8 cellular contexts compared by ENCODE assay signal in genomic region chr3:46979958-46980497, GRCh38. TPM values are rescaled to one million over a fixed set of nuclear protein-coding genes. Genes with fewer than 3 reads are reported as not detected.
A peak's percentile ranks its signal among the peaks of the same experiment; 100 is the strongest.
DNase-seq lines count a peak whose midpoint lies in the region; ATAC-seq and TF ChIP-seq lines count a peak whose summit lies in the region.

No MANE protein-coding gene starts in this region.

- H3K27me3 Mint-ChIP-seq in neural progenitor cell (ENCODE audit: insufficient read depth, low read depth) = peaks cover 9% of the 10 kb centered on the region

- H3K4me3 Mint-ChIP-seq in neural progenitor cell = peak overlapping the region; percentile 85

- H3F3A ChIP-seq in GM23248 (ENCODE audit: insufficient read depth) (peaks cover 7% of the 10 kb centered on the region; the same call in 1 of the 2 replicates), neural progenitor cell (ENCODE audit: low read depth) (no peaks in the 10 kb centered on the region)

- peak overlapping the region; percentile 86 for H3K4me2 ChIP-seq in GM23248 (ENCODE audit: unreplicated experiment)
- H3K4me2 ChIP-seq in neural progenitor cell = peak overlapping the region; percentile 88

- H3K9me2 ChIP-seq in GM23248 (ENCODE audit: insufficient read depth) = no peaks in the 10 kb centered on the region

- H3K4me1 Mint-ChIP-seq in neural progenitor cell = peaks cover 29% of the 10 kb centered on the region

- ATAC-seq in GM18867 (IDR thresholded peaks at IDR 0.05; ENCODE audit: unreplicated experiment) = no peak
- ATAC-seq in GM18858 (IDR thresholded peaks at IDR 0.05; ENCODE audit: unreplicated experiment) = no peak

- H3K4me1 ChIP-seq in GM23248 (ENCODE audit: insufficient read depth) (peaks cover 10% of the 10 kb centered on the region; the same call in 1 of the 2 replicates), neural progenitor cell (no peaks in the 10 kb centered on the region)

- 7 to 15% methylated on average over 18 to 27 of the region's 40 CpGs for WGBS in GM23248 (ENCODE audit: low coverage in 1 of 2, low lambda C conversion rate in 2 of 2, missing lambda C conversion rate in 2 of 2), 2 experiments

- no peaks in the 10 kb centered on the region for H3K9me3 Mint-ChIP-seq in neural progenitor cell

- H3K9ac ChIP-seq in GM23248 = peak overlapping the region; percentile 78
- no peak overlapping the region for H3K9ac ChIP-seq in neural progenitor cell

- H3K27ac ChIP-seq in GM23248 (no peak overlapping the region), epithelial cell of prostate (peak overlapping the region; percentile 91), neural progenitor cell (no peak overlapping the region)

- H3K27ac Mint-ChIP-seq in neural progenitor cell = no peak overlapping the region

- H3K36me3 ChIP-seq in GM23248 (ENCODE audit: low read depth) (no peaks in the 10 kb centered on the region), neural progenitor cell (no peaks in the 10 kb centered on the region)

- H3K27me3 ChIP-seq in GM23248 (replicated peaks; ENCODE audit: insufficient read depth) = no peaks in the 10 kb centered on the region
- H3K27me3 ChIP-seq in neural progenitor cell = no peaks in the 10 kb centered on the region

- H3K4me3 ChIP-seq in GM23248 (peak overlapping the region; percentile 92), neural progenitor cell (peak overlapping the region; percentile 68)

- H3K9me3 ChIP-seq in GM23248 (ENCODE audit: low read depth) (no peaks in the 10 kb centered on the region), neural progenitor cell (ENCODE audit: low read depth) (no peaks in the 10 kb centered on the region)

- no peaks in the 10 kb centered on the region for H3K36me3 Mint-ChIP-seq in neural progenitor cell

- no peaks in the 10 kb centered on the region for H4K20me1 ChIP-seq in GM23248 (ENCODE audit: insufficient read depth)
- peaks cover 14% of the 10 kb centered on the region for H4K20me1 ChIP-seq in neural progenitor cell (ENCODE audit: low read depth)

- no peak for TF ChIP-seq CTCF in neural progenitor cell (IDR thresholded peaks at IDR 0.05)

- H3K79me2 ChIP-seq in GM23248 (ENCODE audit: insufficient read depth) = peaks cover 12% of the 10 kb centered on the region
- peaks cover 15% of the 10 kb centered on the region for H3K79me2 ChIP-seq in neural progenitor cell (ENCODE audit: low read depth)

- H2AFZ ChIP-seq in GM23248 (peak overlapping the region; percentile 97), neural progenitor cell (replicated peaks) (peak overlapping the region; percentile 92)

- in situ Hi-C loops in GM23248 (cut with MboI) = no loop called here

- peak; percentile 57 for DNase-seq in COLO668 (lab: John Stamatoyannopoulos, UW; ENCODE audit: unreplicated experiment)
- DNase-seq in GM23248 = peak; percentile 34
- DNase-seq in OCI-M1 (lab: John Stamatoyannopoulos, UW) = peak; percentile 40
- DNase-seq in epithelial cell of prostate (ENCODE audit: low read depth, low spot score) = no peak
- DNase-seq in neural progenitor cell (ENCODE audit: low spot score) = no peak
- DNase-seq in NK-92 treated with Interleukin-12 subunit alpha and Interleukin-12 subunit beta, amount 100 ng/mL, for 24 hours (lab: John Stamatoyannopoulos, UW) = no peak

RNA-seq across cellular contexts. Expression of gene NBEAL2, which starts 0.6 kb away (rescaled TPM):
- total RNA-seq in GM23248 (2014; rRNA removed; shearing (Covaris generic)) = 2.8 and 4.7 TPM in 2 replicates
- 0.94 and 1.2 TPM in 2 replicates for polyA plus RNA-seq in GM23248 (2016; fragmentation: Nextera tagmentation; extraction: Ambion mirVana)
- total RNA-seq in neural progenitor cell (ENCODE audit: low replicate concordance) = 6.3 and 19.1 TPM in 2 replicates

RNA-seq across cellular contexts. Expression of gene CCDC12, which starts 3.5 kb away (rescaled TPM):
- 15.2 and 17.4 TPM in 2 replicates for total RNA-seq in GM23248 (2014; rRNA removed; shearing (Covaris generic))
- 42.7 and 43.8 TPM in 2 replicates for polyA plus RNA-seq in GM23248 (2016; fragmentation: Nextera tagmentation; extraction: Ambion mirVana)
- 17.9 and 44.0 TPM in 2 replicates for total RNA-seq in neural progenitor cell (ENCODE audit: low replicate concordance)

Comparison
In these comparisons a context has a peak if more than half of its experiments do, and no peak if none do; other contexts are left out.
1. DNase-seq: peak in COLO668 (single experiment), GM23248 (single experiment) and OCI-M1 (single experiment); none in epithelial cell of prostate (single experiment), neural progenitor cell (single experiment) and NK-92 treated with Interleukin-12 subunit alpha and Interleukin-12 subunit beta, amount 100 ng/mL, for 24 hours (single experiment).